ENCODE assay signal across 32 cellular contexts in the genomic region with DNA sequence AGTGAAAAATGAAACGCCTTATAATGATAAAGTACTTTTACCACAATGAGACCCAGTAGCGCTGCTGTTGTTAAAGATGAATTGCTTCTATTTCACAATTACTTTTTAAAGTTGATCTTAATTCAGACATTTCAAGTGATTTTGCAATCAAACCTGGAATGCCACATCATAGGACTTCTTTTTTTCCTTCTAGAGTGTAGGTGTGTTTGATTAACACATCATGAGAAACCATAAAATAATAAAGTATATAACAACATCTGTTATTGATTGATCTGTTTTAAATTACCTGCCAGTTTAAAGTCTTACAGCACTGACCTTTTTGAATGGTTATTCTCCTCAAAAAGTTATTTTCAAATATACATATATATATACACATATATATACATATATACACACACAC.
"Had no signal": no experiment of that assay in that cellular context is flagged by ENCODE, and none has a peak within 500 bp of the region (broad histone marks: within the 10 kb centered on the region; RNA-seq: fewer than 3 reads in every experiment).

No MANE protein-coding gene starts in this region.

- H3K36me3 ChIP-seq: ascending aorta had no signal

- H3K36me3 Mint-ChIP-seq: activated CD8-positive, alpha-beta memory T cell treated with anti-CD3 and anti-CD28 coated beads, Interleukin-2, amount 10 ng/mL, durations not matched to agents 7 days and 5 days; activated naive CD4-positive, alpha-beta T cell treated with anti-CD3 and anti-CD28 coated beads, Interleukin-2, amount 50 U/mL, for 24 hours had no signal

- H3K4me1 ChIP-seq: ascending aorta, body of pancreas had no signal

- H3K27ac Mint-ChIP-seq: activated CD4-positive, alpha-beta T cell treated with anti-CD3 and anti-CD28 coated beads, Interleukin-2, amount 10 ng/mL, durations not matched to agents 24 days and 14 days; activated CD8-positive, alpha-beta memory T cell treated with anti-CD3 and anti-CD28 coated beads, Interleukin-2, amount 10 ng/mL, durations not matched to agents 7 days and 5 days; activated naive CD4-positive, alpha-beta T cell treated with anti-CD3 and anti-CD28 coated beads, Interleukin-2, amount 50 U/mL, for 24 hours; activated T-cell treated with anti-CD3 and anti-CD28 coated beads, Interleukin-2, amount 50 U/mL, for 24 hours; activated T-helper 1 cell treated with anti-CD3 and anti-CD28 coated beads, Interleukin-12 subunit alpha, Interleukin-12 subunit beta, Interleukin-2, Interleukin-4 antibody, amounts not matched to agents 30 ng/mL and 10 ng/mL and 1 ng/mL, durations not matched to agents 14 hours and 24 hours and 36 hours; T-helper 2 cell treated with Interferon-gamma antibody and Interleukin-4, amounts not matched to agents 5 μg/mL and 100 μg/mL, for 36 hours; WTC11 had no signal

- ATAC-seq: activated CD8-positive, alpha-beta memory T cell treated with anti-CD3 and anti-CD28 coated beads, Interleukin-2, amount 10 ng/mL, durations not matched to agents 7 days and 5 days; body of pancreas; Panc1; Right ventricle myocardium inferior; WTC11 had no signal

- H3K9me3 ChIP-seq: ascending aorta, body of pancreas had no signal

- H3K27ac ChIP-seq: ascending aorta, body of pancreas, SK-N-MC had no signal

- H3K27me3 ChIP-seq: ascending aorta, body of pancreas had no signal

- H3K4me3 ChIP-seq: ascending aorta, body of pancreas, SK-N-MC had no signal

- H3K27me3 Mint-ChIP-seq: activated naive CD4-positive, alpha-beta T cell treated with anti-CD3 and anti-CD28 coated beads, Interleukin-2, amount 50 U/mL, for 24 hours; activated T-cell treated with anti-CD3 and anti-CD28 coated beads, Interleukin-2, amount 50 U/mL, for 24 hours had no signal

- H3K4me1 Mint-ChIP-seq: activated CD4-positive, alpha-beta T cell treated with anti-CD3 and anti-CD28 coated beads, Interleukin-2, amount 10 ng/mL, durations not matched to agents 24 days and 14 days; activated CD8-positive, alpha-beta memory T cell treated with anti-CD3 and anti-CD28 coated beads, Interleukin-2, amount 10 ng/mL, durations not matched to agents 7 days and 5 days; activated naive CD4-positive, alpha-beta T cell treated with anti-CD3 and anti-CD28 coated beads, Interleukin-2, amount 50 U/mL, for 24 hours; WTC11 had no signal

- H3K4me3 Mint-ChIP-seq: activated CD4-positive, alpha-beta T cell treated with anti-CD3 and anti-CD28 coated beads, Interleukin-2, amount 10 ng/mL, durations not matched to agents 24 days and 14 days; activated CD8-positive, alpha-beta memory T cell treated with anti-CD3 and anti-CD28 coated beads, Interleukin-2, amount 10 ng/mL, durations not matched to agents 7 days and 5 days; activated naive CD4-positive, alpha-beta T cell treated with anti-CD3 and anti-CD28 coated beads, Interleukin-2, amount 50 U/mL, for 24 hours; activated T-cell treated with anti-CD3 and anti-CD28 coated beads, Interleukin-2, amount 50 U/mL, for 24 hours; activated T-helper 1 cell treated with anti-CD3 and anti-CD28 coated beads, Interleukin-12 subunit alpha, Interleukin-12 subunit beta, Interleukin-2, Interleukin-4 antibody, amounts not matched to agents 30 ng/mL and 10 ng/mL and 1 ng/mL, durations not matched to agents 14 hours and 24 hours and 36 hours; T-helper 2 cell treated with Interferon-gamma antibody and Interleukin-4, amounts not matched to agents 5 μg/mL and 100 μg/mL, for 36 hours; WTC11 had no signal

- DNase-seq: activated CD4-positive, alpha-beta T cell treated with anti-CD3 and anti-CD28 coated beads for 1 hour; activated CD4-positive, alpha-beta T cell treated with anti-CD3 and anti-CD28 coated beads, Interleukin-2, amount 10 ng/mL, durations not matched to agents 24 days and 14 days; activated CD4-positive, alpha-beta T cell treated with anti-CD3 and anti-CD28 coated beads, Interleukin-2, amount 50 U/mL, for 48 hours; activated CD8-positive, alpha-beta memory T cell treated with anti-CD3 and anti-CD28 coated beads, Interleukin-2, amount 10 ng/mL, durations not matched to agents 7 days and 5 days; activated effector memory CD4-positive, alpha-beta T cell treated with Interleukin-2 at 50 U/mL for 16 hours; activated naive CD4-positive, alpha-beta T cell; activated T-cell treated with anti-CD3 and anti-CD28 coated beads, Interleukin-2, amount 50 U/mL, for 24 hours; amniotic stem cell; body of pancreas; Kasumi-1; KBM-7; MV-4-11; NCI-H1092 treated with DMSO at 0.1 percent for 48 hours; NCI-H1417 treated with DMSO at 0.1 percent for 48 hours; NCI-H1694; NCI-H2029; NCI-H2107; NCI-H2171 treated with DMSO at 0.1 percent for 48 hours; NCI-H345; NCI-H510A; NCI-H526 treated with DMSO at 0.1 percent for 48 hours; NK-92 treated with Interleukin-12 subunit alpha and Interleukin-12 subunit beta, amount 100 ng/mL, for 24 hours; OCI-M1; RPMI8226 had no signal

- H3K9me3 Mint-ChIP-seq: activated CD4-positive, alpha-beta T cell treated with anti-CD3 and anti-CD28 coated beads, Interleukin-2, amount 10 ng/mL, durations not matched to agents 24 days and 14 days; activated naive CD4-positive, alpha-beta T cell treated with anti-CD3 and anti-CD28 coated beads, Interleukin-2, amount 50 U/mL, for 24 hours; activated T-cell treated with anti-CD3 and anti-CD28 coated beads, Interleukin-2, amount 50 U/mL, for 24 hours; activated T-helper 1 cell treated with anti-CD3 and anti-CD28 coated beads, Interleukin-12 subunit alpha, Interleukin-12 subunit beta, Interleukin-2, Interleukin-4 antibody, amounts not matched to agents 30 ng/mL and 10 ng/mL and 1 ng/mL, durations not matched to agents 14 hours and 24 hours and 36 hours; T-helper 2 cell treated with Interferon-gamma antibody and Interleukin-4, amounts not matched to agents 5 μg/mL and 100 μg/mL, for 36 hours; WTC11 had no signal
